Comparison of ENCODE assay signal across 20 cellular contexts in genomic region chr4:24949970-24950369, GRCh38.
"Had no signal": no experiment of that assay in that cellular context is flagged by ENCODE, and none has a peak within 500 bp of the region (broad histone marks: within the 10 kb centered on the region; RNA-seq: fewer than 3 reads in every experiment).

No MANE protein-coding gene starts in this region.

- H3K4me3 ChIP-seq: colonic mucosa, esophagus squamous epithelium, gastroesophageal sphincter, hepatocyte, lower lobe of right lung, ovary, stomach, thoracic aorta had no signal

- H3K4me1 ChIP-seq: colonic mucosa, esophagus squamous epithelium, gastroesophageal sphincter, lower lobe of right lung, stomach had no signal

- H3K27ac ChIP-seq: colonic mucosa, esophagus squamous epithelium, gastroesophageal sphincter, hepatocyte, lower lobe of right lung, ovary, stomach, thoracic aorta had no signal

- H3K9me3 ChIP-seq: colonic mucosa, esophagus squamous epithelium, ovary, thoracic aorta had no signal

- ATAC-seq: gastroesophageal sphincter, left lobe of liver, lower lobe of right lung, natural killer cell, sciatic nerve had no signal

- DNase-seq: cerebellar nuclear complex; colonic mucosa; dermis blood vessel endothelial cell; esophagus squamous epithelium; foreskin fibroblast; glutamatergic neuron; lower lobe of right lung; natural killer cell; nucleus accumbens; ovary; stimulated activated CD4-positive, alpha-beta T cell treated with anti-CD3 and anti-CD28 coated beads, Interleukin-2, amount 100 ng/mL, for 24 hours; stimulated activated naive CD4-positive, alpha-beta T cell; stomach; substantia nigra; trophoblast cell had no signal

- H2AFZ ChIP-seq: hepatocyte had no signal

- H3K36me3 ChIP-seq: colonic mucosa, esophagus squamous epithelium, gastroesophageal sphincter, lower lobe of right lung, ovary, stomach, thoracic aorta had no signal

- H3K4me2 ChIP-seq: hepatocyte had no signal

- H3K27me3 ChIP-seq: colonic mucosa, esophagus squamous epithelium, gastroesophageal sphincter, hepatocyte, ovary, stomach had no signal
